In genomic region chr10:69375307-69376151, GRCh38 we compare ENCODE assay signal across 10 cellular contexts. TPM values are rescaled to one million over a fixed set of nuclear protein-coding genes. Genes with fewer than 3 reads are reported as not detected.
A peak's percentile ranks its signal among the peaks of the same experiment; 100 is the strongest.
DNase-seq lines count a peak whose midpoint lies in the region; ATAC-seq and TF ChIP-seq lines count a peak whose summit lies in the region.
"Had no signal": no experiment of that assay in that cellular context is flagged by ENCODE, and none has a peak within 500 bp of the region (broad histone marks: within the 10 kb centered on the region; RNA-seq: fewer than 3 reads in every experiment).

No MANE protein-coding gene starts in this region.

- intact Hi-C loops in Calu3 (cut with micrococcal nuclease; ENCODE audit: unreplicated experiment), result no loop called here

- H3K4me3 ChIP-seq in MG63 (no peak overlapping the region), WERI-Rb-1 (ENCODE audit: low read depth, low read length) (no peak overlapping the region), tibial nerve (no peak overlapping the region)

- in situ Hi-C loops in T47D (cut with HindIII; ENCODE audit: low pct_unique_long_range_greater_than_20kb, low sequenced_read_pairs), result no loop called here

- H3K27ac Mint-ChIP-seq in stimulated activated naive CD8-positive, alpha-beta T cell treated with anti-CD3 and anti-CD28 coated beads, Interleukin-15, amount 100 ng/mL, for 72 hours, result peak overlapping the region; percentile 44 to 97
- H3K27ac Mint-ChIP-seq in Calu3 (ENCODE audit: unreplicated experiment), result no peak overlapping the region

- peaks cover 0 to 16% (median 5%) of the 10 kb centered on the region in 4 donors for H3K4me1 ChIP-seq in tibial nerve

- no peak for TF ChIP-seq EP300 in tibial nerve (IDR thresholded peaks at IDR 0.05)

- H3K4me3 Mint-ChIP-seq in stimulated activated naive CD8-positive, alpha-beta T cell treated with anti-CD3 and anti-CD28 coated beads, Interleukin-15, amount 100 ng/mL, for 72 hours, result no peak overlapping the region
- H3K4me3 Mint-ChIP-seq in Calu3 (ENCODE audit: low read depth, unreplicated experiment), result no peak overlapping the region
- H3K4me3 Mint-ChIP-seq: central memory CD8-positive, alpha-beta T cell had no signal

- H3K27me3 ChIP-seq in MG63 (no peaks in the 10 kb centered on the region), WERI-Rb-1 (ENCODE audit: insufficient read depth, low read depth, severe bottlenecking) (no peaks in the 10 kb centered on the region), tibial nerve (no peaks in the 10 kb centered on the region)

- H3K9me3 Mint-ChIP-seq in stimulated activated naive CD8-positive, alpha-beta T cell treated with anti-CD3 and anti-CD28 coated beads, Interleukin-15, amount 100 ng/mL, for 72 hours, result no peaks in the 10 kb centered on the region
- no peaks in the 10 kb centered on the region for H3K9me3 Mint-ChIP-seq in Calu3 (ENCODE audit: low read depth, unreplicated experiment)
- H3K9me3 Mint-ChIP-seq: central memory CD8-positive, alpha-beta T cell had no signal

- peaks cover 35% of the 10 kb centered on the region for H3K36me3 ChIP-seq in MG63
- H3K36me3 ChIP-seq in WERI-Rb-1, result peaks cover 39% of the 10 kb centered on the region
- peaks cover 0 to 68% (median 6%) of the 10 kb centered on the region in 3 donors for H3K36me3 ChIP-seq in tibial nerve

- BruUV-seq in Calu3 (replicated peaks; lab: Mats Ljungman, UMichigan), result no TSS peak

- H3K27me3 Mint-ChIP-seq in stimulated activated naive CD8-positive, alpha-beta T cell treated with anti-CD3 and anti-CD28 coated beads, Interleukin-15, amount 100 ng/mL, for 72 hours, result no peaks in the 10 kb centered on the region
- H3K27me3 Mint-ChIP-seq in Calu3 (ENCODE audit: unreplicated experiment), result no peaks in the 10 kb centered on the region
- H3K27me3 Mint-ChIP-seq: central memory CD8-positive, alpha-beta T cell had no signal

- CTCF ChIA-PET in Calu3 (lab: Charles Lee), result interaction anchor here (0.5 kb wide), 1 partner anchor 584 kb away, joined by 3 read pairs; no protein-coding TSS in a partner anchor

- DNase-seq in MG63, result peak; percentile 89
- peak; percentile 91 to 95 for DNase-seq in T47D (ENCODE audit: low read depth in 1 of 2, low spot score in 1 of 2)
- DNase-seq in islet precursor cell, result peak; percentile 64
- DNase-seq in stimulated activated naive CD8-positive, alpha-beta T cell treated with anti-CD3 and anti-CD28 coated beads, Interleukin-15, amount 100 ng/mL, for 72 hours, result no peak
- no peak for DNase-seq in WERI-Rb-1
- no peak for DNase-seq in Calu3
- DNase-seq in tibial nerve (ENCODE audit: low spot score in 2 of 2), result no peak
- no peak for DNase-seq in stimulated activated CD4-positive, alpha-beta T cell treated with anti-CD3 and anti-CD28 coated beads, Interleukin-2, amount 100 ng/mL, for 24 hours
- DNase-seq: NCI-H1092 treated with DMSO at 0.1 percent for 48 hours had no signal

- H3K36me3 Mint-ChIP-seq in Calu3 (ENCODE audit: insufficient read depth, unreplicated experiment), result peaks cover 23% of the 10 kb centered on the region

- TF ChIP-seq CTCF in WERI-Rb-1 (IDR thresholded peaks at IDR 0.05; ENCODE audit: low read depth, low read length) (no peak), Calu3 (IDR thresholded peaks at IDR 0.05; ENCODE audit: unreplicated experiment) (no peak), tibial nerve (IDR thresholded peaks at IDR 0.05) (no peak)

- H3K9me3 ChIP-seq in MG63 (no peaks in the 10 kb centered on the region), WERI-Rb-1 (ENCODE audit: severe bottlenecking) (no peaks in the 10 kb centered on the region), tibial nerve (no peaks in the 10 kb centered on the region)

- H3K27ac ChIP-seq in WERI-Rb-1, result no peak overlapping the region
- H3K27ac ChIP-seq in tibial nerve, result peak overlapping the region in 2 of 4 donors; percentile 26 to 58

- no peak for ATAC-seq in stimulated activated naive CD8-positive, alpha-beta T cell treated with anti-CD3 and anti-CD28 coated beads, Interleukin-15, amount 100 ng/mL, for 72 hours

- TF ChIP-seq POLR2A in tibial nerve (IDR thresholded peaks at IDR 0.05), result no peak

- peaks cover 38% of the 10 kb centered on the region for H3K4me1 Mint-ChIP-seq in stimulated activated naive CD8-positive, alpha-beta T cell treated with anti-CD3 and anti-CD28 coated beads, Interleukin-15, amount 100 ng/mL, for 72 hours
- H3K4me1 Mint-ChIP-seq in Calu3 (ENCODE audit: low read depth, unreplicated experiment), result no peaks in the 10 kb centered on the region

- WGBS in tibial nerve, 2 donors, result 30 to 32% methylated on average over 16 to 17 of the region's 19 CpGs

RNA-seq across cellular contexts. Expression of gene TACR2, which starts 41.2 kb away (rescaled TPM):
- not detected in 2 replicates for total RNA-seq in MG63 (2014; rRNA removed; shearing (Covaris generic); ENCODE audit: low replicate concordance)
- 0.26 and 0.34 TPM in 2 replicates for total RNA-seq in Calu3 (2022)
- 1 to 10 TPM in 2 of 4 donors, under 1 TPM in 2; 0.59 to 4.6 (median 1.2) TPM for total RNA-seq in tibial nerve

Comparison
In these comparisons a context has a peak if more than half of its experiments do, and no peak if none do; other contexts are left out.
1. DNase-seq: peak in MG63 (single experiment), T47D (2 of 2) and islet precursor cell (single experiment); none in stimulated activated naive CD8-positive, alpha-beta T cell treated with anti-CD3 and anti-CD28 coated beads, Interleukin-15, amount 100 ng/mL, for 72 hours (0 of 2), WERI-Rb-1 (single experiment), Calu3 (single experiment), tibial nerve (0 of 2) and stimulated activated CD4-positive, alpha-beta T cell treated with anti-CD3 and anti-CD28 coated beads, Interleukin-2, amount 100 ng/mL, for 24 hours (0 of 2).